17 cellular contexts compared by ENCODE assay signal in the genomic region with DNA sequence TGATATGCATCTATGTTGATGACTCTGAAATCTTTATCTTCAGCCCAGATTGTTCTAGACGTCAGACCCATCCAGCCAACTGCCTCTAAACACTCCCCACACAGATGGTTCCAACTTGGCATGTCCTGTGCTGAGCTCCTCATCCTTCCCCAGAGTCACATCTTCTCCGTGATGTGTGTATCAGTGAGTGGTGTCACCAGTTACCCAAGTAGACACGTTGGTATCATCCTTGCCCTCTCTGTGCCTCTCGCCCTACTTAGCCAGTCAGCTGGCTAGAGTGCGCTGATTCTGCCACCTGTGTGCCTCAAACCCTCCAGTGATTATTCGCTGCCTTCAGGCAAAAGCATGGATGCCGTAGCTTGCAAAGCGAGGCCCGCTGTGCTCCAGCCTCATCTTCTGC. TPM values are rescaled to one million over a fixed set of nuclear protein-coding genes. Genes with fewer than 3 reads are reported as not detected.
DNase-seq lines count a peak whose midpoint lies in the region; ATAC-seq lines count a peak whose summit lies in the region.
"Had no signal": no experiment of that assay in that cellular context is flagged by ENCODE, and none has a peak within 500 bp of the region (broad histone marks: within the 10 kb centered on the region; RNA-seq: fewer than 3 reads in every experiment).

No MANE protein-coding gene starts in this region.

- no peaks in the 10 kb centered on the region for H3K9me3 Mint-ChIP-seq in activated CD4-positive, alpha-beta T cell treated with anti-CD3 and anti-CD28 coated beads, Interleukin-2, amount 10 ng/mL, durations not matched to agents 7 days and 5 days
- no peaks in the 10 kb centered on the region for H3K9me3 Mint-ChIP-seq in activated CD4-positive, alpha-beta memory T cell treated with anti-CD3 and anti-CD28 coated beads for 36 hours
- H3K9me3 Mint-ChIP-seq in immature natural killer cell, result no peaks in the 10 kb centered on the region
- no peaks in the 10 kb centered on the region for H3K9me3 Mint-ChIP-seq in stimulated activated naive CD8-positive, alpha-beta T cell treated with anti-CD3 and anti-CD28 coated beads, Interleukin-15, amount 100 ng/mL, for 72 hours
- H3K9me3 Mint-ChIP-seq: GM23338 had no signal

- H3K27ac Mint-ChIP-seq in activated CD4-positive, alpha-beta T cell treated with anti-CD3 and anti-CD28 coated beads, Interleukin-2, amount 10 ng/mL, durations not matched to agents 7 days and 5 days, result peak overlapping the region; percentile 85
- peak overlapping the region; percentile 61 for H3K27ac Mint-ChIP-seq in activated CD4-positive, alpha-beta memory T cell treated with anti-CD3 and anti-CD28 coated beads for 36 hours
- H3K27ac Mint-ChIP-seq in immature natural killer cell, result peak overlapping the region; percentile 66 to 98 (median 96)
- peak overlapping the region; percentile 42 to 61 for H3K27ac Mint-ChIP-seq in stimulated activated naive CD8-positive, alpha-beta T cell treated with anti-CD3 and anti-CD28 coated beads, Interleukin-15, amount 100 ng/mL, for 72 hours
- H3K27ac Mint-ChIP-seq: GM23338 had no signal

- H3K4me3 Mint-ChIP-seq in activated CD4-positive, alpha-beta T cell treated with anti-CD3 and anti-CD28 coated beads, Interleukin-2, amount 10 ng/mL, durations not matched to agents 7 days and 5 days, result no peak overlapping the region
- H3K4me3 Mint-ChIP-seq in activated CD4-positive, alpha-beta memory T cell treated with anti-CD3 and anti-CD28 coated beads for 36 hours, result no peak overlapping the region
- peak overlapping the region in 4 of 5 donors; percentile 43 to 82 (median 68) for H3K4me3 Mint-ChIP-seq in immature natural killer cell
- no peak overlapping the region for H3K4me3 Mint-ChIP-seq in stimulated activated naive CD8-positive, alpha-beta T cell treated with anti-CD3 and anti-CD28 coated beads, Interleukin-15, amount 100 ng/mL, for 72 hours
- H3K4me3 Mint-ChIP-seq: GM23338 had no signal

- no peaks in the 10 kb centered on the region for H3K27me3 Mint-ChIP-seq in activated CD4-positive, alpha-beta T cell treated with anti-CD3 and anti-CD28 coated beads, Interleukin-2, amount 10 ng/mL, durations not matched to agents 7 days and 5 days
- no peaks in the 10 kb centered on the region for H3K27me3 Mint-ChIP-seq in activated CD4-positive, alpha-beta memory T cell treated with anti-CD3 and anti-CD28 coated beads for 36 hours
- H3K27me3 Mint-ChIP-seq in immature natural killer cell (ENCODE audit: low read depth in 3 of 3), result peaks cover 0 to 2% (median 0%) of the 10 kb centered on the region in 3 donors
- no peaks in the 10 kb centered on the region for H3K27me3 Mint-ChIP-seq in stimulated activated naive CD8-positive, alpha-beta T cell treated with anti-CD3 and anti-CD28 coated beads, Interleukin-15, amount 100 ng/mL, for 72 hours

- no peak for DNase-seq in activated CD4-positive, alpha-beta T cell treated with anti-CD3 and anti-CD28 coated beads, Interleukin-2, amount 10 ng/mL, durations not matched to agents 7 days and 5 days
- no peak for DNase-seq in activated CD4-positive, alpha-beta T cell treated with anti-CD3 and anti-CD28 coated beads, Interleukin-2, amount 50 U/mL, for 4 hours
- DNase-seq in activated CD4-positive, alpha-beta memory T cell treated with anti-CD3 and anti-CD28 coated beads for 36 hours, result no peak
- DNase-seq in immature natural killer cell, result no peak
- no peak for DNase-seq in stimulated activated naive CD8-positive, alpha-beta T cell treated with anti-CD3 and anti-CD28 coated beads, Interleukin-15, amount 100 ng/mL, for 72 hours
- DNase-seq: adrenal gland; central memory CD4-positive, alpha-beta T cell; hypothalamus; NCI-H1417; NK-92 treated with Interleukin-12 subunit alpha and Interleukin-12 subunit beta, amount 100 ng/mL, for 24 hours; SW 1271; trophoblast cell had no signal

- peak; percentile 44 for ATAC-seq in stimulated activated naive CD8-positive, alpha-beta T cell treated with anti-CD3 and anti-CD28 coated beads, Interleukin-15, amount 100 ng/mL, for 72 hours
- ATAC-seq in HG02884 (IDR thresholded peaks at IDR 0.05; ENCODE audit: unreplicated experiment) (no peak), GM21576 (IDR thresholded peaks at IDR 0.05; ENCODE audit: unreplicated experiment) (no peak), GM21528 (IDR thresholded peaks at IDR 0.05; ENCODE audit: low FRiP score, unreplicated experiment) (no peak)
- ATAC-seq: A549, GM23338 had no signal

- intact Hi-C loops in activated CD4-positive, alpha-beta memory T cell treated with anti-CD3 and anti-CD28 coated beads for 36 hours (cut with micrococcal nuclease), result loop anchor here (5.0 kb wide), 1 partner anchor 39 kb away; no protein-coding TSS in a partner anchor

- H3K4me1 Mint-ChIP-seq in activated CD4-positive, alpha-beta T cell treated with anti-CD3 and anti-CD28 coated beads, Interleukin-2, amount 10 ng/mL, durations not matched to agents 7 days and 5 days, result peaks cover 40% of the 10 kb centered on the region
- H3K4me1 Mint-ChIP-seq in activated CD4-positive, alpha-beta memory T cell treated with anti-CD3 and anti-CD28 coated beads for 36 hours (ENCODE audit: low read depth), result peaks cover 23% of the 10 kb centered on the region
- H3K4me1 Mint-ChIP-seq in immature natural killer cell, result peaks cover 40% of the 10 kb centered on the region in 2 donors
- H3K4me1 Mint-ChIP-seq in stimulated activated naive CD8-positive, alpha-beta T cell treated with anti-CD3 and anti-CD28 coated beads, Interleukin-15, amount 100 ng/mL, for 72 hours, result peaks cover 18% of the 10 kb centered on the region

- H3K36me3 Mint-ChIP-seq in activated CD4-positive, alpha-beta T cell treated with anti-CD3 and anti-CD28 coated beads, Interleukin-2, amount 10 ng/mL, durations not matched to agents 7 days and 5 days (ENCODE audit: low read depth), result peaks cover 40% of the 10 kb centered on the region
- peaks cover 33% of the 10 kb centered on the region for H3K36me3 Mint-ChIP-seq in activated CD4-positive, alpha-beta memory T cell treated with anti-CD3 and anti-CD28 coated beads for 36 hours
- H3K36me3 Mint-ChIP-seq in immature natural killer cell, result peaks cover 17 to 33% (median 20%) of the 10 kb centered on the region in 3 donors

- POLR2A ChIA-PET in activated CD4-positive, alpha-beta T cell treated with anti-CD3 and anti-CD28 coated beads, Interleukin-2, amount 10 ng/mL, durations not matched to agents 7 days and 5 days (lab: Charles Lee), result interaction anchor here (0.6 kb wide), 1 partner anchor 375 kb away, joined by 3 read pairs; no protein-coding TSS in a partner anchor
- POLR2A ChIA-PET in activated CD4-positive, alpha-beta memory T cell treated with anti-CD3 and anti-CD28 coated beads for 36 hours (lab: Charles Lee), result interaction anchor here (0.5 kb wide), 1 partner anchor 370 kb away, joined by 3 read pairs; no protein-coding TSS in a partner anchor

- CTCF ChIA-PET in activated CD4-positive, alpha-beta T cell treated with anti-CD3 and anti-CD28 coated beads, Interleukin-2, amount 10 ng/mL, durations not matched to agents 7 days and 5 days (lab: Charles Lee), result interaction anchor here (0.7 to 2.7 kb wide), 7 partner anchors 16 to 404 kb away, joined by 3 to 8 read pairs (median 4); a partner anchor contains a TSS
- CTCF ChIA-PET in activated CD4-positive, alpha-beta memory T cell treated with anti-CD3 and anti-CD28 coated beads for 36 hours (lab: Charles Lee), result interaction anchor here (1.1 kb wide), 1 partner anchor 19 kb away, joined by 4 read pairs; a partner anchor contains a TSS

RNA-seq across cellular contexts. Expression of a gene that starts 18.6 kb away (rescaled TPM):
- 10 to 100 TPM; 20.2 to 21.4 TPM for total RNA-seq in activated CD4-positive, alpha-beta T cell treated with anti-CD3 and anti-CD28 coated beads, Interleukin-2, amount 10 ng/mL, durations not matched to agents 7 days and 5 days
- total RNA-seq in activated CD4-positive, alpha-beta memory T cell treated with anti-CD3 and anti-CD28 coated beads for 36 hours, result 10 to 100 TPM; 23.1 to 27.1 TPM
- polyA plus RNA-seq in immature natural killer cell, result 10 to 100 TPM; 16.9 to 37.8 (median 21.0) TPM

RNA-seq across cellular contexts. Expression of a gene that starts 18.8 kb away (rescaled TPM):
- total RNA-seq in activated CD4-positive, alpha-beta T cell treated with anti-CD3 and anti-CD28 coated beads, Interleukin-2, amount 10 ng/mL, durations not matched to agents 7 days and 5 days, result 10 to 100 TPM; 58.0 to 64.2 TPM
- 10 to 100 TPM; 54.0 to 54.4 TPM for total RNA-seq in activated CD4-positive, alpha-beta memory T cell treated with anti-CD3 and anti-CD28 coated beads for 36 hours
- polyA plus RNA-seq in immature natural killer cell, result 10 to 100 TPM in 2 of 3 donors, 1 to 10 TPM in 1; 8.2 to 20.1 (median 11.9) TPM

Comparison
In these comparisons a context has a peak if more than half of its experiments do, and no peak if none do; other contexts are left out.
1. H3K4me3 Mint-ChIP-seq: peak in immature natural killer cell (4 of 5); none in activated CD4-positive, alpha-beta T cell treated with anti-CD3 and anti-CD28 coated beads, Interleukin-2, amount 10 ng/mL, durations not matched to agents 7 days and 5 days (single experiment), activated CD4-positive, alpha-beta memory T cell treated with anti-CD3 and anti-CD28 coated beads for 36 hours (single experiment) and stimulated activated naive CD8-positive, alpha-beta T cell treated with anti-CD3 and anti-CD28 coated beads, Interleukin-15, amount 100 ng/mL, for 72 hours (0 of 2).
2. Peak in every context shown above with its lines, with median percentiles within 50 percentile points of each other: H3K27ac Mint-ChIP-seq.